8 cellular contexts compared by ENCODE assay signal in the genomic region with DNA sequence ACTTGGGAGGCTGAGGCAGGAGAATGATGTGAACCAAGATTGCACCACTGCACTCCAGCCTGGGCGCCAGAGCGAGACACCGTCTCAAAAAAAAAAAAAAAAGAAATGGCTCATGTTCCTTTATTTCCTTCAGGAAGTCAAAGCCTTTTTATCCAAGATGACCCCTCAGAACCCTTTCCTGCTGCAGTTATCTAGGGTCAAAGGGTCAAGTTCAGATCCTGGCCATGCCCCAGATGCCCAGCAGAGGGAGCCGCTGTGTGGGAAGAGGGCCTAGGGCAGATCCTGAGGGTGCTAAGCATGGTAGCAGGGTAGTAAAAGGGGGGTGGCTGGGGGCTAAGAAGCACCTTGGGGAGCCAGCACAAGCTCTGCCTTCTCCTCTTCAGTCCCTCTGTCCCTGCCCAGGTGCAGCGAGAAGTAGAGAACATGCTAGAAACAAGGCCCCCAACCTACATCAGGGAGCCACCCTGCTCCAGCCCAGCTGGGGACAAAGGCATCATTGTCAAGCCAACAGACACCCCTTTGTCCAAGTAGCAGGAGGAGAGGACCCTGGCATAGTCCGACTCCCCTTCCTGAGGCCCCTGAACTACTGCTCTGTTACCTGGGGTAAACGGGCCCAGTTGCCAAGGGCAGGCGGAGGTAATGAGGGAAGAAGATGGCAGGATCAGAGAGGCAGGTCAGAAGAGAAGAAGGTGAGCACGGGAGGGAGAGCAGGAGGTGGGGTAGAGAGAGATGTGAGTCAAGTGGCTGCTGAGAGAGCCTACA.
A peak's percentile ranks its signal among the peaks of the same experiment; 100 is the strongest.
DNase-seq lines count a peak whose midpoint lies in the region; ATAC-seq and TF ChIP-seq lines count a peak whose summit lies in the region.

No MANE protein-coding gene starts in this region.

- ATAC-seq in HG02798 (IDR thresholded peaks at IDR 0.05; ENCODE audit: poor library complexity, unreplicated experiment) (peak; percentile 57), SK-N-SH treated with all-trans-retinoic acid at 6 μM for 48 hours (peak; percentile 46), GM21367 (IDR thresholded peaks at IDR 0.05; ENCODE audit: unreplicated experiment) (no peak), HG03378 (IDR thresholded peaks at IDR 0.05; ENCODE audit: unreplicated experiment) (no peak)

- DNase-seq in EH (ENCODE audit: low read depth) = peak; percentile 49
- DNase-seq in anterior cingulate cortex (lab: John Stamatoyannopoulos, UW) = peak in 44 of 58 donors; percentile 3 to 73 (median 43)
- DNase-seq in hippocampal formation (lab: John Stamatoyannopoulos, UW) = peak; percentile 34 to 65
- DNase-seq in stimulated activated CD4-positive, alpha-beta T cell treated with anti-CD3 and anti-CD28 coated beads, Interleukin-12 subunit alpha, Interleukin-12 subunit beta, amount 100 ng/mL, for 4 hours = peak; percentile 49

TF ChIP-seq in SK-N-SH treated with all-trans-retinoic acid at 6 μM for 48 hours, 23 proteins besides CTCF, POLR2A, EP300 and RAD21:
- no peak for TF ChIP-seq SNAI2 (CRISPR knock-in tag; IDR thresholded peaks at IDR 0.05)
- no peak for TF ChIP-seq ARNTL (CRISPR knock-in tag; IDR thresholded peaks at IDR 0.05; ENCODE audit: borderline replicate concordance, low read depth)

Comparison
In these comparisons a context has a peak if more than half of its experiments do, and no peak if none do; other contexts are left out.
1. ATAC-seq: peak in HG02798 (single experiment) and SK-N-SH treated with all-trans-retinoic acid at 6 μM for 48 hours (single experiment); none in GM21367 (single experiment) and HG03378 (single experiment).
2. Peak in every context shown above with its lines, with median percentiles within 50 percentile points of each other: DNase-seq.